ENCODE assay signal across 12 cellular contexts in genomic region chr16:50360033-50360778, GRCh38. TPM values are rescaled to one million over a fixed set of nuclear protein-coding genes. Genes with fewer than 3 reads are reported as not detected.
DNase-seq lines count a peak whose midpoint lies in the region; ATAC-seq and TF ChIP-seq lines count a peak whose summit lies in the region.
"Had no signal": no experiment of that assay in that cellular context is flagged by ENCODE, and none has a peak within 500 bp of the region (broad histone marks: within the 10 kb centered on the region; RNA-seq: fewer than 3 reads in every experiment).

No MANE protein-coding gene starts in this region.

- peak overlapping the region in 1 of 4 donors; percentile 26 for H3K4me3 Mint-ChIP-seq in CD4-positive, CD25-positive, alpha-beta regulatory T cell
- H3K4me3 Mint-ChIP-seq in endothelial cell (ENCODE audit: unreplicated experiment) (no peak overlapping the region), H9 (no peak overlapping the region)

- H2BK5ac ChIP-seq in H9 (ENCODE audit: insufficient read length, low read length): no peak overlapping the region

- no peak overlapping the region for H3K18ac ChIP-seq in H9 (ENCODE audit: insufficient read length, low read depth, low read length)

- H3K14ac ChIP-seq in H9 (ENCODE audit: insufficient read depth, low read length): no peak overlapping the region

- H3K79me2 ChIP-seq in PC-3 (ENCODE audit: low read length) (peaks cover 49% of the 10 kb centered on the region), H9 (ENCODE audit: insufficient read depth, low read length) (no peaks in the 10 kb centered on the region; the same call in 1 of the 2 replicates)

- no peak overlapping the region for H2BK20ac ChIP-seq in H9 (ENCODE audit: low read depth, low read length, poor library complexity, severe bottlenecking)

- no peaks in the 10 kb centered on the region for H3K9me3 ChIP-seq in CD4-positive, CD25-positive, alpha-beta regulatory T cell (ENCODE audit: control insufficient read depth in 2 of 2, low read length in 2 of 2)
- H3K9me3 ChIP-seq in PC-3 (ENCODE audit: low read length) (0 out of 2 replicates have a peak, but pooled peaks cover 3% of the 10 kb centered on the region), H9 (ENCODE audit: control insufficient read depth, low read depth, low read length) (no peaks in the 10 kb centered on the region)

- no peak overlapping the region for H4K91ac ChIP-seq in H9 (ENCODE audit: insufficient read length, low read depth, low read length)

- ATAC-seq in CD4-positive, CD25-positive, alpha-beta regulatory T cell (ENCODE audit: low read depth in 2 of 2): no peak
- ATAC-seq in PC-3 (peak; percentile 45; the same call in 1 of the 2 replicates), omental fat pad (ENCODE audit: low FRiP score) (peak; percentile 76), Right ventricle myocardium superior (ENCODE audit: poor library complexity) (no peak)

- POLR2A ChIA-PET in PC-3 (lab: Charles Lee; ENCODE audit: unreplicated experiment): interaction anchor here (0.6 kb wide), 1 partner anchor 261 kb away, joined by 4 read pairs; no protein-coding TSS in a partner anchor

- intact Hi-C loops in PC-3 (cut with micrococcal nuclease) (loop anchor here (10.0 kb wide), 2 partner anchors 335 to 385 kb away; partner anchors contain the start of genes CNEP1R1 and CYLD), Right ventricle myocardium superior (cut with DNase I) (no loop called here)

- no peak overlapping the region for H2BK120ac ChIP-seq in H9 (ENCODE audit: low read depth, low read length, poor library complexity, severe bottlenecking)

- H3K9ac ChIP-seq in PC-3 (ENCODE audit: low read length): no peak overlapping the region
- H3K9ac ChIP-seq in H9 (ENCODE audit: extremely low read depth, insufficient read length, low read length): no peak overlapping the region

- WGBS in H9 (ENCODE audit: extremely low coverage, insufficient read length, low lambda C conversion rate): no CpG with 5 or more reads among the region's 6 CpGs

- no peak overlapping the region for H4K5ac ChIP-seq in H9 (ENCODE audit: insufficient read length, low read depth, low read length)

- no peak overlapping the region for H3K4ac ChIP-seq in H9 (ENCODE audit: low read depth, low read length)

- H3K4me2 ChIP-seq in PC-3 (ENCODE audit: low read length) (no peak overlapping the region), H9 (ENCODE audit: insufficient read depth, insufficient read length, low read length) (no peak overlapping the region)

- BruUV-seq in PC-3 (replicated peaks; lab: Mats Ljungman, UMichigan): no TSS peak

- peaks cover 40 to 70% (median 52%) of the 10 kb centered on the region in 4 donors for H3K4me1 Mint-ChIP-seq in CD4-positive, CD25-positive, alpha-beta regulatory T cell
- H3K4me1 Mint-ChIP-seq in endothelial cell (ENCODE audit: unreplicated experiment): peaks cover 14% of the 10 kb centered on the region
- peaks cover 4 to 5% of the 10 kb centered on the region in 2 experiments for H3K4me1 Mint-ChIP-seq in H9

- H4K8ac ChIP-seq in H9 (replicated peaks; ENCODE audit: insufficient read length, low read depth, low read length): no peak overlapping the region

- no peaks in the 10 kb centered on the region for H3K9me2 ChIP-seq in PC-3 (replicated peaks; ENCODE audit: low read length)

- H3K27me3 ChIP-seq in CD4-positive, CD25-positive, alpha-beta regulatory T cell (ENCODE audit: control insufficient read depth, insufficient read depth, low read length): no peaks in the 10 kb centered on the region
- H3K27me3 ChIP-seq in PC-3 (ENCODE audit: low read length) (no peaks in the 10 kb centered on the region), H9 (ENCODE audit: insufficient read depth, low read length) (no peaks in the 10 kb centered on the region)

- no peak overlapping the region for H3T11ph ChIP-seq in H9 (ENCODE audit: low read length)

- H3K23me2 ChIP-seq in H9 (ENCODE audit: insufficient read length, low read depth, low read length, poor library complexity, severe bottlenecking): no peaks in the 10 kb centered on the region

- H3K27ac ChIP-seq in CD4-positive, CD25-positive, alpha-beta regulatory T cell (ENCODE audit: insufficient read depth, low read length, poor library complexity, severe bottlenecking): no peak overlapping the region
- peak overlapping the region; percentile 3; the same call in 1 of the 2 replicates for H3K27ac ChIP-seq in PC-3 (ENCODE audit: low read length)
- H3K27ac ChIP-seq in H9 (ENCODE audit: insufficient read length, low read depth, low read length): no peak overlapping the region

- no peak overlapping the region for H2AFZ ChIP-seq in PC-3 (ENCODE audit: low read length)
- H2AFZ ChIP-seq in H9 (ENCODE audit: low read length): no peak overlapping the region

- TF ChIP-seq CTCF in PC-3 (conservative IDR thresholded peaks at IDR 0.05; ENCODE audit: low read depth, low read length) (no peak), endothelial cell (IDR thresholded peaks at IDR 0.05; ENCODE audit: unreplicated experiment) (no peak), omental fat pad (IDR thresholded peaks at IDR 0.05) (no peak), H9 (conservative IDR thresholded peaks at IDR 0.05) (no peak)

- H3K4me1 ChIP-seq in CD4-positive, CD25-positive, alpha-beta regulatory T cell (ENCODE audit: control insufficient read depth, insufficient read depth, low read length, poor library complexity, severe bottlenecking): peaks cover 16% of the 10 kb centered on the region
- H3K4me1 ChIP-seq in PC-3 (ENCODE audit: insufficient read depth, low read length) (no peaks in the 10 kb centered on the region; the same call in 1 of the 2 replicates), H9 (ENCODE audit: insufficient read depth, low read length) (no peaks in the 10 kb centered on the region)

- no peaks in the 10 kb centered on the region for H3F3A ChIP-seq in PC-3 (ENCODE audit: low read length, unreplicated experiment)

- no peak overlapping the region for H3K23ac ChIP-seq in H9 (ENCODE audit: insufficient read length, low read depth, low read length)

- H3K9me3 Mint-ChIP-seq in CD4-positive, CD25-positive, alpha-beta regulatory T cell: no peaks in the 10 kb centered on the region
- H3K9me3 Mint-ChIP-seq in endothelial cell (ENCODE audit: unreplicated experiment) (no peaks in the 10 kb centered on the region), H9 (no peaks in the 10 kb centered on the region)

- H3K56ac ChIP-seq in H9 (ENCODE audit: insufficient read length, low read depth, low read length): no peak overlapping the region

- peaks cover 66% of the 10 kb centered on the region for H3K36me3 ChIP-seq in CD4-positive, CD25-positive, alpha-beta regulatory T cell (ENCODE audit: control insufficient read depth, insufficient read depth, low read length)
- H3K36me3 ChIP-seq in PC-3 (ENCODE audit: low read depth, low read length): peaks cover 48% of the 10 kb centered on the region

- no peak for DNase-seq in CD4-positive, CD25-positive, alpha-beta regulatory T cell
- DNase-seq in PC-3: peak; percentile 43
- DNase-seq in endothelial cell (ENCODE audit: low spot score): no peak
- no peak for DNase-seq in omental fat pad (ENCODE audit: low spot score)
- no peak for DNase-seq in NAMALWA (ENCODE audit: low spot score)
- DNase-seq in effector CD4-positive, alpha-beta T cell: no peak
- DNase-seq in H9: no peak
- DNase-seq in Right ventricle myocardium superior: no peak
- DNase-seq: activated CD4-positive, alpha-beta T cell treated with anti-CD3 and anti-CD28 coated beads for 1 hour; NCI-H2227 treated with DMSO at 0.1 percent for 48 hours; posterior cingulate gyrus; SIG-M5 had no signal

- H3K27ac Mint-ChIP-seq in CD4-positive, CD25-positive, alpha-beta regulatory T cell: peak overlapping the region; percentile 57 to 78 (median 66)
- H3K27ac Mint-ChIP-seq in endothelial cell (ENCODE audit: unreplicated experiment): peak overlapping the region; percentile 55
- peak overlapping the region in 1 of 3 experiments; percentile 35; a peak in 1 of 7 replicates for H3K27ac Mint-ChIP-seq in H9

- H2AK5ac ChIP-seq in H9 (ENCODE audit: insufficient read length, low read length): no peak overlapping the region

- peaks cover 31% of the 10 kb centered on the region for H3K36me3 Mint-ChIP-seq in CD4-positive, CD25-positive, alpha-beta regulatory T cell
- H3K36me3 Mint-ChIP-seq in endothelial cell (ENCODE audit: low read depth, unreplicated experiment): peaks cover 10% of the 10 kb centered on the region
- H3K36me3 Mint-ChIP-seq in H9 (ENCODE audit: insufficient read depth in 1 of 3, low read depth in 3 of 3): peaks cover 22 to 58% (median 36%) of the 10 kb centered on the region in 3 experiments; a peak in 6 of 7 replicates

- H3K4me3 ChIP-seq in CD4-positive, CD25-positive, alpha-beta regulatory T cell (ENCODE audit: low read depth, low read length): no peak overlapping the region
- no peak overlapping the region for H3K4me3 ChIP-seq in PC-3 (ENCODE audit: low read length)

- H2BK12ac ChIP-seq in H9 (ENCODE audit: insufficient read length, low read depth, low read length): no peak overlapping the region

- H3K27me3 Mint-ChIP-seq in CD4-positive, CD25-positive, alpha-beta regulatory T cell: no peaks in the 10 kb centered on the region
- H3K27me3 Mint-ChIP-seq in endothelial cell (ENCODE audit: unreplicated experiment) (peaks cover 2% of the 10 kb centered on the region), H9 (ENCODE audit: low read depth) (no peaks in the 10 kb centered on the region)

- H3K79me1 ChIP-seq in H9 (ENCODE audit: insufficient read depth, low read depth, low read length, poor library complexity, severe bottlenecking): no peaks in the 10 kb centered on the region

- CTCF ChIA-PET in PC-3 (lab: Charles Lee): interaction anchor here (0.5 to 0.9 kb wide), 2 partner anchors 305 to 335 kb away, joined by 3 read pairs; partner anchors contain the start of gene CNEP1R1

- H4K20me1 ChIP-seq in PC-3 (ENCODE audit: low read length) (0 out of 2 replicates have a peak, but pooled peaks cover 7% of the 10 kb centered on the region), H9 (ENCODE audit: control insufficient read depth, insufficient read depth, insufficient read length) (no peaks in the 10 kb centered on the region)

- no peak overlapping the region for H2BK15ac ChIP-seq in H9 (ENCODE audit: low read depth, low read length)

RNA-seq across cellular contexts. Expression of gene BRD7, which starts 8.6 kb away (rescaled TPM):
- total RNA-seq in CD4-positive, CD25-positive, alpha-beta regulatory T cell: 88.6 TPM
- polyA plus RNA-seq in CD4-positive, CD25-positive, alpha-beta regulatory T cell: 10 to 100 TPM; 23.3 to 45.5 (median 32.1) TPM
- total RNA-seq in PC-3 (2014; rRNA removed) (38.4 and 40.0 TPM in 2 replicates), endothelial cell (ENCODE audit: unreplicated experiment) (112 TPM), omental fat pad (10 to 100 TPM; 29.9 to 41.2 (median 38.9) TPM), H9 (2021) (107 and 112 TPM in 2 replicates), Right ventricle myocardium superior (39.1 TPM)

Comparison
In these comparisons a context has a peak if more than half of its experiments do, and no peak if none do; other contexts are left out.
1. ATAC-seq: peak in PC-3 (single experiment) and omental fat pad (single experiment); none in CD4-positive, CD25-positive, alpha-beta regulatory T cell (0 of 2) and Right ventricle myocardium superior (single experiment).